26 cellular contexts compared by ENCODE assay signal in genomic region chr12:103677905-103678304, GRCh38.
"Had no signal": no experiment of that assay in that cellular context is flagged by ENCODE, and none has a peak within 500 bp of the region (broad histone marks: within the 10 kb centered on the region; RNA-seq: fewer than 3 reads in every experiment).

No MANE protein-coding gene starts in this region.

- H3K4me3 Mint-ChIP-seq: activated CD4-positive, alpha-beta memory T cell treated with anti-CD3 and anti-CD28 coated beads, Interleukin-2, amount 10 ng/mL, durations not matched to agents 7 days and 5 days; activated CD4-positive, alpha-beta T cell treated with anti-CD3 and anti-CD28 coated beads, Interleukin-2, amount 10 ng/mL, durations not matched to agents 24 days and 14 days; activated naive CD8-positive, alpha-beta T cell treated with anti-CD3 and anti-CD28 coated beads, Interleukin-2, amount 50 U/mL, for 24 hours; activated T-helper 1 cell treated with anti-CD3 and anti-CD28 coated beads, Interleukin-12 subunit alpha, Interleukin-12 subunit beta, Interleukin-2, Interleukin-4 antibody, amounts not matched to agents 30 ng/mL and 10 ng/mL and 1 ng/mL, durations not matched to agents 14 hours and 24 hours and 36 hours; dendritic cell treated with granulocyte-macrophage colony-stimulating factor and Interleukin-4, amounts not matched to agents 40 ng/mL and 50 ng/mL, for 4 days; immature natural killer cell; nephron progenitor cell; stimulated activated effector memory CD8-positive, alpha-beta T cell treated with anti-CD3 and anti-CD28 coated beads, Interleukin-12 subunit alpha, Interleukin-12 subunit beta, amount 100 ng/mL, for 72 hours; stimulated activated naive CD8-positive, alpha-beta T cell treated with anti-CD3 and anti-CD28 coated beads, Interleukin-15, amount 100 ng/mL, for 72 hours had no signal

- H3K27ac Mint-ChIP-seq: activated CD4-positive, alpha-beta memory T cell treated with anti-CD3 and anti-CD28 coated beads, Interleukin-2, amount 10 ng/mL, durations not matched to agents 7 days and 5 days; activated CD4-positive, alpha-beta T cell treated with anti-CD3 and anti-CD28 coated beads, Interleukin-2, amount 10 ng/mL, durations not matched to agents 24 days and 14 days; activated naive CD8-positive, alpha-beta T cell treated with anti-CD3 and anti-CD28 coated beads, Interleukin-2, amount 50 U/mL, for 24 hours; activated T-helper 1 cell treated with anti-CD3 and anti-CD28 coated beads, Interleukin-12 subunit alpha, Interleukin-12 subunit beta, Interleukin-2, Interleukin-4 antibody, amounts not matched to agents 30 ng/mL and 10 ng/mL and 1 ng/mL, durations not matched to agents 14 hours and 24 hours and 36 hours; dendritic cell treated with granulocyte-macrophage colony-stimulating factor and Interleukin-4, amounts not matched to agents 40 ng/mL and 50 ng/mL, for 4 days; immature natural killer cell; nephron progenitor cell; stimulated activated effector memory CD8-positive, alpha-beta T cell treated with anti-CD3 and anti-CD28 coated beads, Interleukin-12 subunit alpha, Interleukin-12 subunit beta, amount 100 ng/mL, for 72 hours; stimulated activated naive CD8-positive, alpha-beta T cell treated with anti-CD3 and anti-CD28 coated beads, Interleukin-15, amount 100 ng/mL, for 72 hours had no signal

- H3K4me3 ChIP-seq: body of pancreas, hepatocyte, left ventricle myocardium inferior, pancreas, psoas muscle, right atrium auricular region, spleen, tibial artery had no signal

- H3K9me3 Mint-ChIP-seq: activated CD4-positive, alpha-beta memory T cell treated with anti-CD3 and anti-CD28 coated beads, Interleukin-2, amount 10 ng/mL, durations not matched to agents 7 days and 5 days; activated CD4-positive, alpha-beta T cell treated with anti-CD3 and anti-CD28 coated beads, Interleukin-2, amount 10 ng/mL, durations not matched to agents 24 days and 14 days; activated naive CD8-positive, alpha-beta T cell treated with anti-CD3 and anti-CD28 coated beads, Interleukin-2, amount 50 U/mL, for 24 hours; activated T-helper 1 cell treated with anti-CD3 and anti-CD28 coated beads, Interleukin-12 subunit alpha, Interleukin-12 subunit beta, Interleukin-2, Interleukin-4 antibody, amounts not matched to agents 30 ng/mL and 10 ng/mL and 1 ng/mL, durations not matched to agents 14 hours and 24 hours and 36 hours; dendritic cell treated with granulocyte-macrophage colony-stimulating factor and Interleukin-4, amounts not matched to agents 40 ng/mL and 50 ng/mL, for 4 days; immature natural killer cell; nephron progenitor cell; stimulated activated effector memory CD8-positive, alpha-beta T cell treated with anti-CD3 and anti-CD28 coated beads, Interleukin-12 subunit alpha, Interleukin-12 subunit beta, amount 100 ng/mL, for 72 hours; stimulated activated naive CD8-positive, alpha-beta T cell treated with anti-CD3 and anti-CD28 coated beads, Interleukin-15, amount 100 ng/mL, for 72 hours had no signal

- H3K36me3 Mint-ChIP-seq: immature natural killer cell; stimulated activated effector memory CD8-positive, alpha-beta T cell treated with anti-CD3 and anti-CD28 coated beads, Interleukin-12 subunit alpha, Interleukin-12 subunit beta, amount 100 ng/mL, for 72 hours had no signal

- H3K4me1 Mint-ChIP-seq: activated CD4-positive, alpha-beta memory T cell treated with anti-CD3 and anti-CD28 coated beads, Interleukin-2, amount 10 ng/mL, durations not matched to agents 7 days and 5 days; activated CD4-positive, alpha-beta T cell treated with anti-CD3 and anti-CD28 coated beads, Interleukin-2, amount 10 ng/mL, durations not matched to agents 24 days and 14 days; activated naive CD8-positive, alpha-beta T cell treated with anti-CD3 and anti-CD28 coated beads, Interleukin-2, amount 50 U/mL, for 24 hours; immature natural killer cell; stimulated activated effector memory CD8-positive, alpha-beta T cell treated with anti-CD3 and anti-CD28 coated beads, Interleukin-12 subunit alpha, Interleukin-12 subunit beta, amount 100 ng/mL, for 72 hours; stimulated activated naive CD8-positive, alpha-beta T cell treated with anti-CD3 and anti-CD28 coated beads, Interleukin-15, amount 100 ng/mL, for 72 hours had no signal

- H3K27me3 ChIP-seq: body of pancreas, hepatocyte, pancreas, right atrium auricular region, tibial artery had no signal

- H3K27ac ChIP-seq: body of pancreas, left ventricle myocardium inferior, pancreas, psoas muscle, right atrium auricular region, spleen, tibial artery had no signal

- H3K9me3 ChIP-seq: body of pancreas, left ventricle myocardium inferior, pancreas, psoas muscle, right atrium auricular region, spleen, tibial artery had no signal

- H3K36me3 ChIP-seq: left ventricle myocardium inferior, pancreas, right atrium auricular region, tibial artery had no signal

- H3K27me3 Mint-ChIP-seq: activated CD4-positive, alpha-beta T cell treated with anti-CD3 and anti-CD28 coated beads, Interleukin-2, amount 10 ng/mL, durations not matched to agents 24 days and 14 days; stimulated activated naive CD8-positive, alpha-beta T cell treated with anti-CD3 and anti-CD28 coated beads, Interleukin-15, amount 100 ng/mL, for 72 hours had no signal

- DNase-seq: activated CD4-positive, alpha-beta memory T cell treated with anti-CD3 and anti-CD28 coated beads, Interleukin-2, amount 10 ng/mL, durations not matched to agents 7 days and 5 days; activated CD4-positive, alpha-beta T cell treated with anti-CD3 and anti-CD28 coated beads, Interleukin-2, amount 10 ng/mL, durations not matched to agents 24 days and 14 days; activated gamma-delta T cell; activated naive CD4-positive, alpha-beta T cell treated with anti-CD3 and anti-CD28 coated beads, Interleukin-2, amount 50 U/mL, for 16 hours; activated naive CD8-positive, alpha-beta T cell treated with anti-CD3 and anti-CD28 coated beads, Interleukin-2, amount 50 U/mL, for 24 hours; activated T-cell treated with anti-CD3 and anti-CD28 coated beads for 4 hours; anterior cingulate cortex; effector CD4-positive, alpha-beta T cell; foreskin melanocyte; immature natural killer cell; kidney glomerular epithelial cell; left ventricle myocardium inferior; midbrain; nephron progenitor cell; psoas muscle; spleen; stimulated activated naive CD8-positive, alpha-beta T cell treated with anti-CD3 and anti-CD28 coated beads, Interleukin-15, amount 100 ng/mL, for 72 hours; tibial artery had no signal

- ATAC-seq: activated CD4-positive, CD25-positive, alpha-beta regulatory T cell treated with anti-CD3 and anti-CD28 coated beads, Interleukin-2, amount 50 U/mL, for 24 hours; activated naive CD8-positive, alpha-beta T cell treated with anti-CD3 and anti-CD28 coated beads, Interleukin-2, amount 50 U/mL, for 24 hours; psoas muscle; stimulated activated effector memory CD8-positive, alpha-beta T cell treated with anti-CD3 and anti-CD28 coated beads, Interleukin-12 subunit alpha, Interleukin-12 subunit beta, amount 100 ng/mL, for 72 hours; stimulated activated naive CD8-positive, alpha-beta T cell treated with anti-CD3 and anti-CD28 coated beads, Interleukin-15, amount 100 ng/mL, for 72 hours had no signal

- H3K4me1 ChIP-seq: psoas muscle, tibial artery had no signal
